ENCODE assay signal across 27 cellular contexts in genomic region chr1:69791311-69791710, GRCh38.
"Had no signal": no experiment of that assay in that cellular context is flagged by ENCODE, and none has a peak within 500 bp of the region (broad histone marks: within the 10 kb centered on the region; RNA-seq: fewer than 3 reads in every experiment).

No MANE protein-coding gene starts in this region.

- FAIRE-seq: endometrium, keratinocyte had no signal

- H3K27me3 Mint-ChIP-seq: activated naive CD8-positive, alpha-beta T cell; activated T-cell treated with anti-CD3 and anti-CD28 coated beads, Interleukin-2, amount 50 U/mL, for 24 hours; activated T-helper 17 cell treated with anti-CD3 and anti-CD28 coated beads, Interleukin-2, amount 50 U/mL, for 72 hours; dendritic cell treated with granulocyte-macrophage colony-stimulating factor and Interleukin-4, amounts not matched to agents 40 ng/mL and 50 ng/mL, for 4 days; memory B cell; type B pancreatic cell had no signal

- H3K27ac Mint-ChIP-seq: activated naive CD8-positive, alpha-beta T cell; activated T-cell treated with anti-CD3 and anti-CD28 coated beads, Interleukin-2, amount 50 U/mL, for 24 hours; activated T-helper 17 cell treated with anti-CD3 and anti-CD28 coated beads, Interleukin-2, amount 50 U/mL, for 72 hours; dendritic cell treated with granulocyte-macrophage colony-stimulating factor and Interleukin-4, amounts not matched to agents 40 ng/mL and 50 ng/mL, for 4 days; memory B cell; nephron; T-helper 1 cell treated with Interleukin-12 subunit alpha and Interleukin-12 subunit beta and Interleukin-4 antibody, amounts not matched to agents 30 μg/mL and 1 μg/mL, for 36 hours; type B pancreatic cell; WTC11 had no signal

- ATAC-seq: activated T-helper 17 cell treated with anti-CD3 and anti-CD28 coated beads, Interleukin-2, amount 50 U/mL, for 72 hours; heart left ventricle; left colon; WTC11 had no signal

- H3K4me1 Mint-ChIP-seq: activated T-helper 17 cell treated with anti-CD3 and anti-CD28 coated beads, Interleukin-2, amount 50 U/mL, for 72 hours; memory B cell; nephron; WTC11 had no signal

- H3K4me3 ChIP-seq: adrenal gland, cardiac muscle cell, heart left ventricle, ovary, prostate gland, right atrium auricular region, thoracic aorta had no signal

- H3K4me3 Mint-ChIP-seq: activated naive CD8-positive, alpha-beta T cell; activated T-cell treated with anti-CD3 and anti-CD28 coated beads, Interleukin-2, amount 50 U/mL, for 24 hours; activated T-helper 17 cell treated with anti-CD3 and anti-CD28 coated beads, Interleukin-2, amount 50 U/mL, for 72 hours; dendritic cell treated with granulocyte-macrophage colony-stimulating factor and Interleukin-4, amounts not matched to agents 40 ng/mL and 50 ng/mL, for 4 days; memory B cell; nephron; T-helper 1 cell treated with Interleukin-12 subunit alpha and Interleukin-12 subunit beta and Interleukin-4 antibody, amounts not matched to agents 30 μg/mL and 1 μg/mL, for 36 hours; type B pancreatic cell; WTC11 had no signal

- H3K9me3 Mint-ChIP-seq: nephron; T-helper 1 cell treated with Interleukin-12 subunit alpha and Interleukin-12 subunit beta and Interleukin-4 antibody, amounts not matched to agents 30 μg/mL and 1 μg/mL, for 36 hours; WTC11 had no signal

- H3K36me3 ChIP-seq: adrenal gland, cardiac muscle cell, heart left ventricle, neutrophil, ovary, prostate gland, right atrium auricular region, thoracic aorta had no signal

- H3K27me3 ChIP-seq: adrenal gland, cardiac muscle cell, heart left ventricle, neutrophil, ovary, right atrium auricular region had no signal

- DNase-seq: activated CD4-positive, alpha-beta T cell treated with anti-CD3 and anti-CD28 coated beads, Interleukin-2, amount 50 U/mL, for 4 hours; activated CD8-positive, alpha-beta memory T cell treated with anti-CD3 and anti-CD28 coated beads for 24 hours; activated CD8-positive, alpha-beta memory T cell treated with anti-CD3 and anti-CD28 coated beads, Interleukin-2, amount 50 U/mL, for 4 hours; activated T-cell treated with anti-CD3 and anti-CD28 coated beads, Interleukin-2, amount 50 U/mL, for 24 hours; adrenal gland; effector CD4-positive, alpha-beta T cell; heart left ventricle; left colon; ovary; stimulated activated CD4-positive, alpha-beta T cell treated with anti-CD3 and anti-CD28 coated beads, Interleukin-4, amount 100 ng/mL, for 24 hours; stimulated activated naive CD4-positive, alpha-beta T cell treated with Interleukin-2 at 50 U/mL for 16 hours; T1000 had no signal

- H3K36me3 Mint-ChIP-seq: activated naive CD8-positive, alpha-beta T cell; memory B cell; type B pancreatic cell; WTC11 had no signal

- H3K27ac ChIP-seq: adrenal gland, cardiac muscle cell, heart left ventricle, neutrophil, ovary, prostate gland, right atrium auricular region, thoracic aorta had no signal

- H3K4me1 ChIP-seq: adrenal gland, heart left ventricle, prostate gland, right atrium auricular region had no signal

- H3K9me3 ChIP-seq: adrenal gland, heart left ventricle, neutrophil, ovary, prostate gland, right atrium auricular region, thoracic aorta had no signal
